ENCODE assay signal across 1 cellular context in the genomic region with DNA sequence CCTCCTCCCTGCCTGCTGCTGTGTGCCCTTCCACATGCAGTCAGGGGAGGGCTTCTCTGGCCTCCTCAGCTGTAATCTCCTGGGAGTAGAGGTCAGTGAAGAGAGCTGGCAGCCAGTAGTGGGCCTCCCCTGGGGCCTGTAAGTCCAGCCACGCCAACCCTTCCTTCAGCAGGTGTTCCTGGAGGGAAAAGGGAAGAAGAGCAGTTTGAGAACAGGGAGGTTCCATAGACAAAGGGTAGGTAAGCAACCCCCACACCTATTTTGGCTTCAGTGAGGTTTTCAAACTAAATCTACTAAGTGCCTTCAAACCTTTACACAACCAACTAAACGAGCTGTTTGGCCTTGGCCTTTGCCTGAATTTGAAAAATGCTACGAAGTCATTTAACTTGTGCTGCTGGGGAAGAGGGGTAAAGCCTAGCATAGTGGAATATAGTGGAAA.
A peak's percentile ranks its signal among the peaks of the same experiment; 100 is the strongest.
TF ChIP-seq lines count a peak whose summit lies in the region.

No MANE protein-coding gene starts in this region.

TF ChIP-seq in SK-N-SH, 30 proteins besides CTCF, POLR2A, EP300 and RAD21:
- TF ChIP-seq, protein P1, sequence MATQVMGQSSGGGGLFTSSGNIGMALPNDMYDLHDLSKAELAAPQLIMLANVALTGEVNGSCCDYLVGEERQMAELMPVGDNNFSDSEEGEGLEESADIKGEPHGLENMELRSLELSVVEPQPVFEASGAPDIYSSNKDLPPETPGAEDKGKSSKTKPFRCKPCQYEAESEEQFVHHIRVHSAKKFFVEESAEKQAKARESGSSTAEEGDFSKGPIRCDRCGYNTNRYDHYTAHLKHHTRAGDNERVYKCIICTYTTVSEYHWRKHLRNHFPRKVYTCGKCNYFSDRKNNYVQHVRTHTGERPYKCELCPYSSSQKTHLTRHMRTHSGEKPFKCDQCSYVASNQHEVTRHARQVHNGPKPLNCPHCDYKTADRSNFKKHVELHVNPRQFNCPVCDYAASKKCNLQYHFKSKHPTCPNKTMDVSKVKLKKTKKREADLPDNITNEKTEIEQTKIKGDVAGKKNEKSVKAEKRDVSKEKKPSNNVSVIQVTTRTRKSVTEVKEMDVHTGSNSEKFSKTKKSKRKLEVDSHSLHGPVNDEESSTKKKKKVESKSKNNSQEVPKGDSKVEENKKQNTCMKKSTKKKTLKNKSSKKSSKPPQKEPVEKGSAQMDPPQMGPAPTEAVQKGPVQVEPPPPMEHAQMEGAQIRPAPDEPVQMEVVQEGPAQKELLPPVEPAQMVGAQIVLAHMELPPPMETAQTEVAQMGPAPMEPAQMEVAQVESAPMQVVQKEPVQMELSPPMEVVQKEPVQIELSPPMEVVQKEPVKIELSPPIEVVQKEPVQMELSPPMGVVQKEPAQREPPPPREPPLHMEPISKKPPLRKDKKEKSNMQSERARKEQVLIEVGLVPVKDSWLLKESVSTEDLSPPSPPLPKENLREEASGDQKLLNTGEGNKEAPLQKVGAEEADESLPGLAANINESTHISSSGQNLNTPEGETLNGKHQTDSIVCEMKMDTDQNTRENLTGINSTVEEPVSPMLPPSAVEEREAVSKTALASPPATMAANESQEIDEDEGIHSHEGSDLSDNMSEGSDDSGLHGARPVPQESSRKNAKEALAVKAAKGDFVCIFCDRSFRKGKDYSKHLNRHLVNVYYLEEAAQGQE (IDR thresholded peaks at IDR 0.05; ENCODE audit: low read depth, low read length) = no peak
- 0 out of 2 replicates have a peak, but pooled peaks have one; percentile 8 for TF ChIP-seq JUND (IDR thresholded peaks at IDR 0.05)
